ENCODE assay signal across 20 cellular contexts in genomic region chr15:43439268-43439667, GRCh38.
"Had no signal": no experiment of that assay in that cellular context is flagged by ENCODE, and none has a peak within 500 bp of the region (broad histone marks: within the 10 kb centered on the region; RNA-seq: fewer than 3 reads in every experiment).

No MANE protein-coding gene starts in this region.

- H3K36me3 ChIP-seq: ovary had no signal

- H3K4me3 ChIP-seq: esophagus squamous epithelium, gastroesophageal sphincter, left ventricle myocardium inferior, lower lobe of right lung, ovary, right atrium auricular region, suprapubic skin, thyroid gland had no signal

- H3K27ac Mint-ChIP-seq: type B pancreatic cell had no signal

- DNase-seq: effector memory CD4-positive, alpha-beta T cell; esophagus squamous epithelium; foreskin fibroblast; glutamatergic neuron; kidney; left cardiac atrium; left ventricle myocardium inferior; lower lobe of right lung; naive thymus-derived CD8-positive, alpha-beta T cell; nucleus accumbens; ovary; small intestine; stimulated activated CD4-positive, alpha-beta T cell treated with anti-CD3 and anti-CD28 coated beads, Interleukin-12 subunit alpha, Interleukin-12 subunit beta, amount 100 ng/mL, for 4 hours; stimulated activated naive CD4-positive, alpha-beta T cell treated with Interleukin-2 at 50 U/mL for 16 hours; thyroid gland had no signal

- H3K4me3 Mint-ChIP-seq: naive thymus-derived CD8-positive, alpha-beta T cell; neural crest cell; type B pancreatic cell had no signal

- H3K27me3 ChIP-seq: esophagus squamous epithelium, gastroesophageal sphincter, ovary, right atrium auricular region, suprapubic skin, thyroid gland had no signal

- H3K9me3 Mint-ChIP-seq: naive thymus-derived CD8-positive, alpha-beta T cell; neural crest cell; type B pancreatic cell had no signal

- H3K27me3 Mint-ChIP-seq: naive thymus-derived CD8-positive, alpha-beta T cell; type B pancreatic cell had no signal

- ATAC-seq: gastroesophageal sphincter; left cardiac atrium; lower lobe of right lung; naive thymus-derived CD8-positive, alpha-beta T cell had no signal

- H3K9me3 ChIP-seq: esophagus squamous epithelium, gastroesophageal sphincter, left ventricle myocardium inferior, lower lobe of right lung, ovary, right atrium auricular region, suprapubic skin, thyroid gland had no signal

- H3K27ac ChIP-seq: gastroesophageal sphincter, left ventricle myocardium inferior, lower lobe of right lung, ovary, right atrium auricular region, suprapubic skin had no signal
